7 cellular contexts compared by ENCODE assay signal in the genomic region with DNA sequence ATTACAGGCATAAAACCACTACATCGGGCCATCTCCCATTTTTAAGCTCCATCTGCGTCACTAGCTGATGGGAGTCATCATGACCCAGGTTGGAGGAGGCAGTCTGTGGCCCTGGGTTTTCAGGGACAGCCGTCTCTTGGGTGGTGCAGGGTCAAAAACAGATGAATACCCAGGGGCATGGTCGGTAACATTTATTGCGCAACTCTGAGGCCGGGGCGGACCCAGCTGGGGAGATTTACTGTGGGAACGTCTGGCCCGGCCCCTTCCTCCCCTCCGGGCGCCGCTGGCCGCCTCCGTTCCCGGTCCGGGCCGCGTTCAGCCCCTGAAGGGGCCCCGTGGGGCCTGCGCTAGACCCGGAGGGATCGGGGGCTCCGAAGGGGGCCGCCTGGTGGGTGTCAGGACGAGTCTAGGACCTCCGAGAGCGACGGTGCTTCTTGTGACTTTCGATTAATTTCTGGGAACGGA. TPM values are rescaled to one million over a fixed set of nuclear protein-coding genes. Genes with fewer than 3 reads are reported as not detected.
DNase-seq lines count a peak whose midpoint lies in the region; ATAC-seq and TF ChIP-seq lines count a peak whose summit lies in the region.
"Had no signal": no experiment of that assay in that cellular context is flagged by ENCODE, and none has a peak within 500 bp of the region (broad histone marks: within the 10 kb centered on the region; RNA-seq: fewer than 3 reads in every experiment).

No MANE protein-coding gene starts in this region.

- H3K79me1 ChIP-seq in H9 (ENCODE audit: insufficient read depth, low read depth, low read length, poor library complexity, severe bottlenecking): no peaks in the 10 kb centered on the region

- H3K4me2 ChIP-seq in H9 (ENCODE audit: insufficient read depth, insufficient read length, low read length): peak overlapping the region; percentile 72

- no peak overlapping the region for H4K8ac ChIP-seq in H9 (replicated peaks; ENCODE audit: insufficient read length, low read depth, low read length)

- no peak overlapping the region for H3K27ac ChIP-seq in H9 (ENCODE audit: insufficient read length, low read depth, low read length)

- peak overlapping the region; percentile 69 to 92 for H3K4me3 Mint-ChIP-seq in H9
- H3K4me3 Mint-ChIP-seq in central memory CD8-positive, alpha-beta T cell: peak overlapping the region; percentile 48

- H3K36me3 ChIP-seq in neuron (ENCODE audit: insufficient read depth, low read length): no peaks in the 10 kb centered on the region

- H3K4me1 ChIP-seq in H9 (ENCODE audit: insufficient read depth, low read length) (no peaks in the 10 kb centered on the region), neuron (ENCODE audit: insufficient read depth, low read length) (peaks cover 17% of the 10 kb centered on the region)

- no peak overlapping the region for H3K4ac ChIP-seq in H9 (ENCODE audit: low read depth, low read length)

- no peak overlapping the region for H3K23ac ChIP-seq in H9 (ENCODE audit: insufficient read length, low read depth, low read length)

- H3K4me1 Mint-ChIP-seq in H9: peaks cover 23 to 28% of the 10 kb centered on the region in 2 experiments
- peaks cover 35% of the 10 kb centered on the region for H3K4me1 Mint-ChIP-seq in central memory CD8-positive, alpha-beta T cell

- WGBS in H9 (ENCODE audit: extremely low coverage, insufficient read length, low lambda C conversion rate): no CpG with 5 or more reads among the region's 30 CpGs

- H2BK120ac ChIP-seq in H9 (ENCODE audit: low read depth, low read length, poor library complexity, severe bottlenecking): no peak overlapping the region

- H3K36me3 Mint-ChIP-seq in H9 (ENCODE audit: insufficient read depth in 1 of 3, low read depth in 3 of 3): peaks cover 0 to 7% (median 5%) of the 10 kb centered on the region in 3 experiments; a peak in 3 of 7 replicates
- no peaks in the 10 kb centered on the region for H3K36me3 Mint-ChIP-seq in central memory CD8-positive, alpha-beta T cell (ENCODE audit: insufficient read depth)
- H3K36me3 Mint-ChIP-seq: activated CD4-positive, alpha-beta memory T cell treated with anti-CD3 and anti-CD28 coated beads for 36 hours had no signal

- no peak overlapping the region for H2BK5ac ChIP-seq in H9 (ENCODE audit: insufficient read length, low read length)

- H3K9ac ChIP-seq in H9 (ENCODE audit: extremely low read depth, insufficient read length, low read length): no peak overlapping the region

- no peak for TF ChIP-seq CTCF in H9 (conservative IDR thresholded peaks at IDR 0.05)

- peak overlapping the region; percentile 16 for H3K4me3 ChIP-seq in neuron (ENCODE audit: low read length)

- H3K27ac Mint-ChIP-seq in H9: no peak overlapping the region
- no peak overlapping the region for H3K27ac Mint-ChIP-seq in central memory CD8-positive, alpha-beta T cell (ENCODE audit: low read depth)
- H3K27ac Mint-ChIP-seq: activated CD4-positive, alpha-beta memory T cell treated with anti-CD3 and anti-CD28 coated beads for 36 hours had no signal

- H2AK5ac ChIP-seq in H9 (ENCODE audit: insufficient read length, low read length): no peak overlapping the region

- H2BK15ac ChIP-seq in H9 (ENCODE audit: low read depth, low read length): no peak overlapping the region

- no peak overlapping the region for H3K18ac ChIP-seq in H9 (ENCODE audit: insufficient read length, low read depth, low read length)

- H3K9me3 Mint-ChIP-seq in H9: no peaks in the 10 kb centered on the region; a peak in 1 of 5 replicates
- no peaks in the 10 kb centered on the region for H3K9me3 Mint-ChIP-seq in central memory CD8-positive, alpha-beta T cell
- H3K9me3 Mint-ChIP-seq: activated CD4-positive, alpha-beta memory T cell treated with anti-CD3 and anti-CD28 coated beads for 36 hours had no signal

- no peak overlapping the region for H2BK20ac ChIP-seq in H9 (ENCODE audit: low read depth, low read length, poor library complexity, severe bottlenecking)

- no peak overlapping the region for H4K5ac ChIP-seq in H9 (ENCODE audit: insufficient read length, low read depth, low read length)

- H3K27me3 Mint-ChIP-seq in H9 (ENCODE audit: low read depth): peaks cover 27% of the 10 kb centered on the region
- H3K27me3 Mint-ChIP-seq in central memory CD8-positive, alpha-beta T cell: peaks cover 83% of the 10 kb centered on the region

- H3K56ac ChIP-seq in H9 (ENCODE audit: insufficient read length, low read depth, low read length): no peak overlapping the region

- H3K14ac ChIP-seq in H9 (ENCODE audit: insufficient read depth, low read length): no peak overlapping the region

- H3K9me3 ChIP-seq in H9 (ENCODE audit: control insufficient read depth, low read depth, low read length): no peaks in the 10 kb centered on the region
- H3K9me3 ChIP-seq in neuron (ENCODE audit: low read length): peaks cover 16% of the 10 kb centered on the region

- H3T11ph ChIP-seq in H9 (ENCODE audit: low read length): no peak overlapping the region

- no peaks in the 10 kb centered on the region; the same call in 1 of the 2 replicates for H3K27me3 ChIP-seq in H9 (ENCODE audit: insufficient read depth, low read length)
- peaks cover 68% of the 10 kb centered on the region for H3K27me3 ChIP-seq in neuron (ENCODE audit: insufficient read depth, low read length)

- no peak overlapping the region for H4K91ac ChIP-seq in H9 (ENCODE audit: insufficient read length, low read depth, low read length)

- DNase-seq in H9 (no peak), DMS114 treated with DMSO at 0.1 percent for 48 hours (lab: John Stamatoyannopoulos, UW; ENCODE audit: unreplicated experiment) (no peak), SKM-1 (lab: John Stamatoyannopoulos, UW; ENCODE audit: unreplicated experiment) (no peak), NCI-H187 treated with DMSO at 0.1 percent for 48 hours (lab: John Stamatoyannopoulos, UW) (no peak)
- no peak for DNase-seq in central memory CD8-positive, alpha-beta T cell (ENCODE audit: low spot score in 2 of 2)
- DNase-seq: activated CD4-positive, alpha-beta memory T cell treated with anti-CD3 and anti-CD28 coated beads for 36 hours had no signal

- H3K23me2 ChIP-seq in H9 (ENCODE audit: insufficient read length, low read depth, low read length, poor library complexity, severe bottlenecking): peaks cover 32% of the 10 kb centered on the region

- H2AFZ ChIP-seq in H9 (ENCODE audit: low read length) (no peak overlapping the region), neuron (ENCODE audit: low read depth, low read length) (peak overlapping the region; percentile 63)

- H3K79me2 ChIP-seq in H9 (ENCODE audit: insufficient read depth, low read length): no peaks in the 10 kb centered on the region

- H4K20me1 ChIP-seq in H9 (ENCODE audit: control insufficient read depth, insufficient read depth, insufficient read length): no peaks in the 10 kb centered on the region

- no peak overlapping the region for H2BK12ac ChIP-seq in H9 (ENCODE audit: insufficient read length, low read depth, low read length)

- ATAC-seq in central memory CD8-positive, alpha-beta T cell (replicated peaks; ENCODE audit: extremely low read depth, poor library complexity, severe bottlenecking): no peak

RNA-seq across cellular contexts. Expression of a gene that starts 1.3 kb away (rescaled TPM):
- total RNA-seq in H9 (2021): 58.5 and 65.9 TPM in 2 replicates
- total RNA-seq: activated CD4-positive, alpha-beta memory T cell treated with anti-CD3 and anti-CD28 coated beads for 36 hours had no signal

RNA-seq across cellular contexts. Expression of a gene that starts 14.5 kb away (rescaled TPM):
- total RNA-seq in H9 (2021): 2.2 and 2.5 TPM in 2 replicates

RNA-seq across cellular contexts. Expression of a gene that starts 15.0 kb away (rescaled TPM):
- total RNA-seq in H9 (2021): 431 and 437 TPM in 2 replicates

RNA-seq across cellular contexts. Expression of a gene that starts 36.3 kb away (rescaled TPM):
- 8.9 and 9.3 TPM in 2 replicates for total RNA-seq in H9 (2021)

RNA-seq across cellular contexts. Expression of a gene that starts 46.0 kb away (rescaled TPM):
- total RNA-seq in H9 (2021): 3.8 and 5.2 TPM in 2 replicates
